In genomic region chr7:8205572-8205971, GRCh38 we compare ENCODE assay signal across 16 cellular contexts. TPM values are rescaled to one million over a fixed set of nuclear protein-coding genes. Genes with fewer than 3 reads are reported as not detected.
"Had no signal": no experiment of that assay in that cellular context is flagged by ENCODE, and none has a peak within 500 bp of the region (broad histone marks: within the 10 kb centered on the region; RNA-seq: fewer than 3 reads in every experiment).

No MANE protein-coding gene starts in this region.

- H3K9me3 ChIP-seq: breast epithelium, right atrium auricular region, testis had no signal

- ATAC-seq: activated CD8-positive, alpha-beta T cell treated with anti-CD3 and anti-CD28 coated beads for 36 hours; activated T-cell treated with anti-CD3 and anti-CD28 coated beads, Interleukin-2, amount 50 U/mL, for 4 hours; stimulated activated naive CD8-positive, alpha-beta T cell treated with anti-CD3 and anti-CD28 coated beads, Interleukin-15, Interleukin-2, amounts not matched to agents 100 U/mL and 50 U/mL, for 24 hours had no signal

- H3K4me1 ChIP-seq: testis had no signal

- H3K4me3 ChIP-seq: breast epithelium, right atrium auricular region, testis had no signal

- H3K36me3 ChIP-seq: breast epithelium, right atrium auricular region had no signal

- FAIRE-seq: small intestine had no signal

- H3K27me3 ChIP-seq: breast epithelium, right atrium auricular region, testis had no signal

- H3K27ac ChIP-seq: epithelial cell of prostate, testis had no signal

- DNase-seq: activated B cell treated with CpG ODN at 0.5 μM for 24 hours; activated CD4-positive, alpha-beta T cell treated with anti-CD3 and anti-CD28 coated beads for 48 hours; activated CD8-positive, alpha-beta T cell treated with anti-CD3 and anti-CD28 coated beads for 36 hours; activated effector memory CD4-positive, alpha-beta T cell treated with anti-CD3 and anti-CD28 coated beads, Interleukin-2, amount 50 U/mL, for 16 hours; activated T-cell treated with anti-CD3 and anti-CD28 coated beads, Interleukin-2, amount 50 U/mL, for 4 hours; amygdala; dermis blood vessel endothelial cell; left ventricle myocardium superior; mesendoderm; nucleus accumbens; small intestine; stimulated activated naive CD8-positive, alpha-beta T cell treated with anti-CD3 and anti-CD28 coated beads, Interleukin-15, Interleukin-2, amounts not matched to agents 100 U/mL and 50 U/mL, for 24 hours; testis had no signal

RNA-seq across cellular contexts. Expression of gene ICA1, which starts 56.4 kb away (rescaled TPM):
- total RNA-seq: activated B cell treated with CpG ODN at 0.5 μM for 24 hours had no signal
